ENCODE assay signal across 8 cellular contexts in genomic region chr1:2587071-2587859, GRCh38. TPM values are rescaled to one million over a fixed set of nuclear protein-coding genes. Genes with fewer than 3 reads are reported as not detected.
DNase-seq lines count a peak whose midpoint lies in the region; ATAC-seq, FAIRE-seq and TF ChIP-seq lines count a peak whose summit lies in the region.

No MANE protein-coding gene starts in this region.

- H3K4me3 ChIP-seq in fibroblast of pulmonary artery (replicated peaks; ENCODE audit: low read depth, low read length) (peak overlapping the region; percentile 62), psoas muscle (peak overlapping the region; percentile 87)

- POLR2A ChIA-PET in activated CD8-positive, alpha-beta T cell treated with anti-CD3 and anti-CD28 coated beads for 36 hours (lab: Charles Lee), result interaction anchor here (5.2 to 6.2 kb wide), 3 partner anchors 24 to 39 kb away, joined by 39 to 100 read pairs (median 43); partner anchors contain the start of gene TNFRSF14

- DNase-seq in D721Med (ENCODE audit: insufficient read length, low spot score) (peak; percentile 36), fibroblast of pulmonary artery (ENCODE audit: low read depth) (peak; percentile 25), psoas muscle (peak in 1 of 2 donors; percentile 47)
- DNase-seq in activated CD8-positive, alpha-beta T cell treated with anti-CD3 and anti-CD28 coated beads for 36 hours, result peak; percentile 54
- DNase-seq in stimulated activated naive CD4-positive, alpha-beta T cell treated with Interleukin-2 at 50 U/mL for 16 hours (lab: John Stamatoyannopoulos, UW), result no peak

- ATAC-seq in HG03045 (IDR thresholded peaks at IDR 0.05; ENCODE audit: unreplicated experiment), result peak; percentile 5
- no peak for ATAC-seq in activated CD8-positive, alpha-beta T cell treated with anti-CD3 and anti-CD28 coated beads for 36 hours
- no peak for ATAC-seq in psoas muscle
- ATAC-seq in HG02588 (IDR thresholded peaks at IDR 0.05; ENCODE audit: unreplicated experiment), result no peak
- no peak for ATAC-seq in HG03135 (IDR thresholded peaks at IDR 0.05; ENCODE audit: unreplicated experiment)

- 12 to 17% (median 16%) methylated on average over 31 to 52 of the region's 52 CpGs for WGBS in psoas muscle, 3 donors

- H3K36me3 ChIP-seq in psoas muscle (ENCODE audit: insufficient read depth in 1 of 2, low read depth in 1 of 2), result no peaks in the 10 kb centered on the region

- peak overlapping the region; percentile 83 for H3K4me3 Mint-ChIP-seq in activated CD8-positive, alpha-beta T cell treated with anti-CD3 and anti-CD28 coated beads for 36 hours

- no peaks in the 10 kb centered on the region for H3K9me3 ChIP-seq in psoas muscle

- peaks cover 22% of the 10 kb centered on the region for H3K36me3 Mint-ChIP-seq in activated CD8-positive, alpha-beta T cell treated with anti-CD3 and anti-CD28 coated beads for 36 hours (ENCODE audit: low read depth)

- intact Hi-C loops in activated CD8-positive, alpha-beta T cell treated with anti-CD3 and anti-CD28 coated beads for 36 hours (cut with micrococcal nuclease), result loop anchor here (5.0 to 10.0 kb wide), 2 partner anchors 40 to 58 kb away; no protein-coding TSS in a partner anchor
- intact Hi-C loops in psoas muscle (cut with DNase I), result loop anchor here in 1 of 2 donors (5.0 kb wide), 1 partner anchor 1315 kb away; the partner anchor contains the start of gene C1orf174

- no peak overlapping the region for H3K27ac ChIP-seq in psoas muscle

- TF ChIP-seq CTCF in D721Med (IDR thresholded peaks at IDR 0.05; ENCODE audit: insufficient read depth, missing control alignments), result no peak
- TF ChIP-seq CTCF in activated CD8-positive, alpha-beta T cell treated with anti-CD3 and anti-CD28 coated beads for 36 hours (IDR thresholded peaks at IDR 0.05), result no peak
- no peak for TF ChIP-seq CTCF in fibroblast of pulmonary artery (IDR thresholded peaks at IDR 0.05; ENCODE audit: low read length, missing control alignments)
- TF ChIP-seq CTCF in psoas muscle (IDR thresholded peaks at IDR 0.05), result no peak

- CTCF ChIA-PET in activated CD8-positive, alpha-beta T cell treated with anti-CD3 and anti-CD28 coated beads for 36 hours (lab: Charles Lee), result interaction anchor here (0.7 to 1.0 kb wide), 3 partner anchors 9 to 393 kb away, joined by 3 read pairs; partner anchors contain the start of gene FAAP20

- peaks cover 28% of the 10 kb centered on the region for H3K4me1 Mint-ChIP-seq in activated CD8-positive, alpha-beta T cell treated with anti-CD3 and anti-CD28 coated beads for 36 hours (ENCODE audit: low read depth)

- peaks cover 3% of the 10 kb centered on the region for H3K4me1 ChIP-seq in psoas muscle

- H3K9me3 Mint-ChIP-seq in activated CD8-positive, alpha-beta T cell treated with anti-CD3 and anti-CD28 coated beads for 36 hours, result peaks cover 2% of the 10 kb centered on the region

- H3K27ac Mint-ChIP-seq in activated CD8-positive, alpha-beta T cell treated with anti-CD3 and anti-CD28 coated beads for 36 hours, result peak overlapping the region; percentile 42

- H3K27me3 ChIP-seq in psoas muscle (ENCODE audit: insufficient read depth in 3 of 3, low read length in 2 of 3), result peaks cover 0 to under 1% (median 0%) of the 10 kb centered on the region in 3 donors

- FAIRE-seq in D721Med (lab: Jason Lieb, UNC), result no peak

- no peaks in the 10 kb centered on the region for H3K27me3 Mint-ChIP-seq in activated CD8-positive, alpha-beta T cell treated with anti-CD3 and anti-CD28 coated beads for 36 hours

RNA-seq across cellular contexts. Expression of gene PRXL2B, which starts 0.7 kb away (rescaled TPM):
- total RNA-seq in activated CD8-positive, alpha-beta T cell treated with anti-CD3 and anti-CD28 coated beads for 36 hours, result 10 to 100 TPM; 39.1 to 43.6 TPM
- total RNA-seq in psoas muscle, result 1 to 10 TPM in 3 of 4 donors, under 1 TPM in 1; 0.97 to 3.9 (median 3.1) TPM
- polyA plus RNA-seq in psoas muscle, result 1 to 10 TPM; 1.8 to 3.0 (median 2.6) TPM

RNA-seq across cellular contexts. Expression of gene TNFRSF14, which starts 31.1 kb away (rescaled TPM):
- 100 to 1,000 TPM; 134 to 140 TPM for total RNA-seq in activated CD8-positive, alpha-beta T cell treated with anti-CD3 and anti-CD28 coated beads for 36 hours
- total RNA-seq in psoas muscle, result 10 to 100 TPM in 2 of 4 donors, 1 to 10 TPM in 2; 6.2 to 10.6 (median 8.9) TPM
- polyA plus RNA-seq in psoas muscle, result 10 to 100 TPM in 1 of 3 donors, 1 to 10 TPM in 2; 6.6 to 10.8 (median 8.2) TPM

RNA-seq across cellular contexts. Expression of gene MMEL1, which starts 45.6 kb away (rescaled TPM):
- total RNA-seq in activated CD8-positive, alpha-beta T cell treated with anti-CD3 and anti-CD28 coated beads for 36 hours, result 1 to 10 TPM; 1.8 to 3.1 TPM
- total RNA-seq in psoas muscle, result under 1 TPM in 2 of 4 donors, not detected in 2; 0.58 to 0.89 TPM
- polyA plus RNA-seq in psoas muscle, result under 1 TPM; 0.08 to 0.21 (median 0.16) TPM

RNA-seq across cellular contexts. Expression of gene HES5, which starts 57.2 kb away (rescaled TPM):
- not detected for total RNA-seq in activated CD8-positive, alpha-beta T cell treated with anti-CD3 and anti-CD28 coated beads for 36 hours
- total RNA-seq in psoas muscle, result under 1 TPM; 0.18 to 0.77 (median 0.45) TPM
- under 1 TPM in 2 of 3 donors, not detected in 1; 0.13 to 0.14 TPM for polyA plus RNA-seq in psoas muscle

Comparison
In these comparisons a context has a peak if more than half of its experiments do, and no peak if none do; other contexts are left out.
1. RNA of gene PRXL2B, which starts 0.7 kb away (total RNA-seq): 39.1 to 43.6 TPM in activated CD8-positive, alpha-beta T cell treated with anti-CD3 and anti-CD28 coated beads for 36 hours; 0.97 to 3.9 TPM in psoas muscle; every median in the first group is over 4 times any median in the second.
2. RNA of gene TNFRSF14, which starts 31.1 kb away (total RNA-seq): 134 to 140 TPM in activated CD8-positive, alpha-beta T cell treated with anti-CD3 and anti-CD28 coated beads for 36 hours; 6.2 to 10.6 TPM in psoas muscle; every median in the first group is over 10 times any median in the second.